15 cellular contexts compared by ENCODE assay signal in genomic region chr10:114391599-114391998, GRCh38.
"Had no signal": no experiment of that assay in that cellular context is flagged by ENCODE, and none has a peak within 500 bp of the region (broad histone marks: within the 10 kb centered on the region; RNA-seq: fewer than 3 reads in every experiment).

No MANE protein-coding gene starts in this region.

- H3K27me3 ChIP-seq: ascending aorta, esophagus muscularis mucosa had no signal

- H3K9me3 ChIP-seq: ascending aorta, esophagus muscularis mucosa, neutrophil, thoracic aorta had no signal

- H3K27ac ChIP-seq: ascending aorta, neutrophil, thoracic aorta had no signal

- H3K36me3 ChIP-seq: ascending aorta, esophagus muscularis mucosa, neutrophil, thoracic aorta had no signal

- H3K4me3 ChIP-seq: ascending aorta, coronary artery, esophagus muscularis mucosa, thoracic aorta had no signal

- ATAC-seq: activated CD8-positive, alpha-beta T cell treated with anti-CD3 and anti-CD28 coated beads, Interleukin-2, amount 10 ng/mL, durations not matched to agents 7 days and 5 days; activated T-cell treated with anti-CD3 and anti-CD28 coated beads, Interleukin-2, amount 50 U/mL, for 72 hours; naive thymus-derived CD4-positive, alpha-beta T cell; stimulated activated naive B cell treated with anti-CD40 and anti-IgM and Interleukin-4, amounts not matched to agents 10 μg/mL and 1 μg/mL and 100 μg/mL, for 72 hours; T-cell had no signal

- DNase-seq: activated B cell treated with CpG ODN at 0.5 μM for 24 hours; activated CD4-positive, alpha-beta T cell treated with anti-CD3 and anti-CD28 coated beads, Interleukin-2, amount 10 ng/mL, durations not matched to agents 24 days and 14 days; activated CD8-positive, alpha-beta T cell treated with anti-CD3 and anti-CD28 coated beads, Interleukin-2, amount 10 ng/mL, durations not matched to agents 7 days and 5 days; activated gamma-delta T cell; activated T-cell treated with anti-CD3 and anti-CD28 coated beads, Interleukin-2, amount 50 U/mL, for 72 hours; immature natural killer cell; mesendoderm; naive thymus-derived CD4-positive, alpha-beta T cell; stimulated activated naive B cell treated with anti-CD40 and anti-IgM and Interleukin-4, amounts not matched to agents 10 μg/mL and 1 μg/mL and 100 μg/mL, for 72 hours; T-cell had no signal
